ENCODE assay signal across 1 cellular context in the genomic region with DNA sequence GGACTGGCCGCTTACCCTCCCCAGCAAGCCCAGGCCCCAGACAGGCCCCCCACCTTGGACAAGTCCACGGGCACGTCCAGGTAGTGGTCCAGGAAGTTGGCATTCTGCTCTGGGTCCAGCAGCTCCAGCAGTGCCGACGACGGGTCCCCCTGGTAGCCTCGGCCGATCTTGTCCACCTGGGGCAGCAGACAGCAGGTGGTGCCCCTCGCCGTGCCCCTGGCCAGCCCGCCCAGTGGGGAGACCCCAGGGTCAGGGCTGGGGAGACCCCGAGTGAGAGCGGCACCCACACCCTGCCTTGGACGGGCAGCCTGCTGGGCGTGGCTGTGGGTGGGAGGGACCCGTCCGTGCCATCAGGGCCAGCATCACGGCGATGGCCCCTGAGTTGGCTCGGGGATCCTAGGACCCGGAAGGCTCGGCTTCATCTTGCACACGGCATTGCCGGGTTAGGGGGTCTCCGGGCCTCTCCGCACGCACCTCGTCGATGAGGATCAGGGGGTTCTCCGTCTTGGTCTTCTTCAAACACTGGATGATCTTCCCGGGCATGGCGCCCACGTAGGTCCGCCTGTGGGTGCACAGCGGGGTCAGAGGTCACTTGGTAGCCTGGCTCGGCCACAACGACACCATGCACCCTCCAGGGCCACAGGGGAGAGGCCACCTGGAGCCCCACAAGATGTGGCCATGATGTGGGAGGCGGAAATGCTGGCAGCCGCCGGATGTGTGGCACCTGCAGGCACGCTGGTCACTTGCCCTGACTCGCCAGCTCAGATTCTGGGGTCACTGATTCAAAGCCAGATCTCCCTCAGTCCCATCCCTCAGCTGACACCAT.
A peak's percentile ranks its signal among the peaks of the same experiment; 100 is the strongest.
TF ChIP-seq lines count a peak whose summit lies in the region.

No MANE protein-coding gene starts in this region.

TF ChIP-seq in HEK293, 187 proteins besides CTCF, POLR2A, EP300 and RAD21 (continued from another document and continues in another):
- TF ChIP-seq ZNF449 (tag by site-specific recombination; IDR thresholded peaks at IDR 0.05) (no peak), WT1 (tag by site-specific recombination; IDR thresholded peaks at IDR 0.05) (no peak), PRDM4 (tag by site-specific recombination; IDR thresholded peaks at IDR 0.05) (no peak), ZNF777 (tag by site-specific recombination; IDR thresholded peaks at IDR 0.05; ENCODE audit: borderline replicate concordance) (no peak), ZNF324 (tag by site-specific recombination; IDR thresholded peaks at IDR 0.05) (no peak), ZNF830 (tag by site-specific recombination; IDR thresholded peaks at IDR 0.05; ENCODE audit: low read depth) (no peak), ZNF473 (tag by site-specific recombination; IDR thresholded peaks at IDR 0.05) (no peak), YY2 (tag by site-specific recombination; IDR thresholded peaks at IDR 0.05) (no peak), ZNF701 (tag by site-specific recombination; IDR thresholded peaks at IDR 0.05) (no peak), KLF1 (tag by site-specific recombination; IDR thresholded peaks at IDR 0.05) (peak; percentile 44; the same call in 1 of the 2 replicates), ZNF488 (tag by site-specific recombination; IDR thresholded peaks at IDR 0.05) (no peak), ZBTB1 (tag by site-specific recombination; IDR thresholded peaks at IDR 0.05) (no peak), ZNF596 (tag by site-specific recombination; IDR thresholded peaks at IDR 0.05) (no peak), ZNF211 (tag by site-specific recombination; IDR thresholded peaks at IDR 0.05; ENCODE audit: low read depth) (no peak), ZNF266 (tag by site-specific recombination; IDR thresholded peaks at IDR 0.05; ENCODE audit: low read depth) (no peak), YY1 (tag by site-specific recombination; IDR thresholded peaks at IDR 0.05) (no peak), ZNF174 (tag by site-specific recombination; IDR thresholded peaks at IDR 0.05) (no peak), ZSCAN16 (tag by site-specific recombination; IDR thresholded peaks at IDR 0.05) (no peak), ZBTB26 (tag by site-specific recombination; optimal IDR thresholded peaks at IDR 0.05) (no peak), ZNF155 (tag by site-specific recombination; IDR thresholded peaks at IDR 0.05) (no peak), SP3 (tag by site-specific recombination; IDR thresholded peaks at IDR 0.05) (no peak), GLI4 (tag by site-specific recombination; IDR thresholded peaks at IDR 0.05) (no peak), IKZF3 (tag by site-specific recombination; IDR thresholded peaks at IDR 0.05) (peak; percentile 12; the same call in 1 of the 2 replicates), ZNF157 (tag by site-specific recombination; IDR thresholded peaks at IDR 0.05) (no peak), ZNF654 (tag by site-specific recombination; IDR thresholded peaks at IDR 0.05; ENCODE audit: low read depth) (no peak), ZNF664 (tag by site-specific recombination; IDR thresholded peaks at IDR 0.05) (no peak), HIC1 (tag by site-specific recombination; IDR thresholded peaks at IDR 0.05) (0 out of 2 replicates have a peak, but pooled peaks have one; percentile 65), ZBTB6 (tag by site-specific recombination; IDR thresholded peaks at IDR 0.05) (peak; percentile 60), ZNF132 (tag by site-specific recombination; IDR thresholded peaks at IDR 0.05; ENCODE audit: borderline replicate concordance) (no peak), ZNF76 (tag by site-specific recombination; IDR thresholded peaks at IDR 0.05; ENCODE audit: borderline replicate concordance, low read depth) (no peak), RBAK (tag by site-specific recombination; IDR thresholded peaks at IDR 0.05) (no peak), HOXD13 (CRISPR knock-in tag; IDR thresholded peaks at IDR 0.05; ENCODE audit: borderline replicate concordance) (no peak), ZNF169 (tag by site-specific recombination; IDR thresholded peaks at IDR 0.05) (no peak), GFI1B (tag by site-specific recombination; IDR thresholded peaks at IDR 0.05) (no peak), ZNF394 (tag by site-specific recombination; IDR thresholded peaks at IDR 0.05; ENCODE audit: borderline replicate concordance) (no peak), ZNF121 (tag by site-specific recombination; IDR thresholded peaks at IDR 0.05) (no peak), ZNF704 (tag by site-specific recombination; IDR thresholded peaks at IDR 0.05) (no peak), ZNF146 (tag by site-specific recombination; IDR thresholded peaks at IDR 0.05) (no peak), ZNF544 (tag by site-specific recombination; IDR thresholded peaks at IDR 0.05) (no peak), SP2 (tag by site-specific recombination; IDR thresholded peaks at IDR 0.05) (no peak), ZNF707 (tag by site-specific recombination; IDR thresholded peaks at IDR 0.05) (no peak), ZNF335 (tag by site-specific recombination; conservative IDR thresholded peaks at IDR 0.05) (no peak), ZNF239 (tag by site-specific recombination; IDR thresholded peaks at IDR 0.05) (no peak), BCL11B (tag by site-specific recombination; IDR thresholded peaks at IDR 0.05; ENCODE audit: low read depth) (peak; percentile 96), MZF1 (tag by site-specific recombination; IDR thresholded peaks at IDR 0.05; ENCODE audit: borderline replicate concordance) (no peak), ZNF138 (tag by site-specific recombination; IDR thresholded peaks at IDR 0.05; ENCODE audit: borderline replicate concordance) (no peak), ZBTB8A (tag by site-specific recombination; IDR thresholded peaks at IDR 0.05) (no peak), SP7 (tag by site-specific recombination; IDR thresholded peaks at IDR 0.05) (no peak), ZBTB7A (tag by site-specific recombination; IDR thresholded peaks at IDR 0.05; ENCODE audit: low read depth) (no peak), ZXDB (tag by site-specific recombination; IDR thresholded peaks at IDR 0.05) (no peak), ZNF658 (tag by site-specific recombination; IDR thresholded peaks at IDR 0.05) (no peak)
- TF ChIP-seq, protein P1, sequence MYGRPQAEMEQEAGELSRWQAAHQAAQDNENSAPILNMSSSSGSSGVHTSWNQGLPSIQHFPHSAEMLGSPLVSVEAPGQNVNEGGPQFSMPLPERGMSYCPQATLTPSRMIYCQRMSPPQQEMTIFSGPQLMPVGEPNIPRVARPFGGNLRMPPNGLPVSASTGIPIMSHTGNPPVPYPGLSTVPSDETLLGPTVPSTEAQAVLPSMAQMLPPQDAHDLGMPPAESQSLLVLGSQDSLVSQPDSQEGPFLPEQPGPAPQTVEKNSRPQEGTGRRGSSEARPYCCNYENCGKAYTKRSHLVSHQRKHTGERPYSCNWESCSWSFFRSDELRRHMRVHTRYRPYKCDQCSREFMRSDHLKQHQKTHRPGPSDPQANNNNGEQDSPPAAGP (tag by site-specific recombination; IDR thresholded peaks at IDR 0.05), result no peak
- TF ChIP-seq, protein P2, sequence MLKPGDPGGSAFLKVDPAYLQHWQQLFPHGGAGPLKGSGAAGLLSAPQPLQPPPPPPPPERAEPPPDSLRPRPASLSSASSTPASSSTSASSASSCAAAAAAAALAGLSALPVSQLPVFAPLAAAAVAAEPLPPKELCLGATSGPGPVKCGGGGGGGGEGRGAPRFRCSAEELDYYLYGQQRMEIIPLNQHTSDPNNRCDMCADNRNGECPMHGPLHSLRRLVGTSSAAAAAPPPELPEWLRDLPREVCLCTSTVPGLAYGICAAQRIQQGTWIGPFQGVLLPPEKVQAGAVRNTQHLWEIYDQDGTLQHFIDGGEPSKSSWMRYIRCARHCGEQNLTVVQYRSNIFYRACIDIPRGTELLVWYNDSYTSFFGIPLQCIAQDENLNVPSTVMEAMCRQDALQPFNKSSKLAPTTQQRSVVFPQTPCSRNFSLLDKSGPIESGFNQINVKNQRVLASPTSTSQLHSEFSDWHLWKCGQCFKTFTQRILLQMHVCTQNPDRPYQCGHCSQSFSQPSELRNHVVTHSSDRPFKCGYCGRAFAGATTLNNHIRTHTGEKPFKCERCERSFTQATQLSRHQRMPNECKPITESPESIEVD (tag by site-specific recombination; IDR thresholded peaks at IDR 0.05), result no peak
- TF ChIP-seq, protein P3, sequence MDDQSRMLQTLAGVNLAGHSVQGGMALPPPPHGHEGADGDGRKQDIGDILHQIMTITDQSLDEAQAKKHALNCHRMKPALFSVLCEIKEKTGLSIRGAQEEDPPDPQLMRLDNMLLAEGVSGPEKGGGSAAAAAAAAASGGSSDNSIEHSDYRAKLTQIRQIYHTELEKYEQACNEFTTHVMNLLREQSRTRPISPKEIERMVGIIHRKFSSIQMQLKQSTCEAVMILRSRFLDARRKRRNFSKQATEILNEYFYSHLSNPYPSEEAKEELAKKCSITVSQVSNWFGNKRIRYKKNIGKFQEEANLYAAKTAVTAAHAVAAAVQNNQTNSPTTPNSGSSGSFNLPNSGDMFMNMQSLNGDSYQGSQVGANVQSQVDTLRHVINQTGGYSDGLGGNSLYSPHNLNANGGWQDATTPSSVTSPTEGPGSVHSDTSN (CRISPR knock-in tag; IDR thresholded peaks at IDR 0.05), result 0 out of 2 replicates have a peak, but pooled peaks have one; percentile 79
